ENCODE assay signal across 8 cellular contexts in genomic region chr12:42568952-42569916, GRCh38. TPM values are rescaled to one million over a fixed set of nuclear protein-coding genes. Genes with fewer than 3 reads are reported as not detected.
DNase-seq lines count a peak whose midpoint lies in the region; ATAC-seq and TF ChIP-seq lines count a peak whose summit lies in the region.

No MANE protein-coding gene starts in this region.

- no peak overlapping the region for H3K4me3 ChIP-seq in fibroblast of pulmonary artery (replicated peaks; ENCODE audit: low read depth, low read length)

- H3K36me3 Mint-ChIP-seq in progenitor cell of endocrine pancreas (ENCODE audit: insufficient read depth): peaks cover 11% of the 10 kb centered on the region

- peak; percentile 55 for ATAC-seq in GM19438 (IDR thresholded peaks at IDR 0.05; ENCODE audit: low read depth, unreplicated experiment)
- ATAC-seq in HG02763 (IDR thresholded peaks at IDR 0.05; ENCODE audit: unreplicated experiment): no peak

- TF ChIP-seq EP300 in Ishikawa (IDR thresholded peaks at IDR 0.05; ENCODE audit: borderline replicate concordance): no peak

- TF ChIP-seq CTCF in fibroblast of pulmonary artery (IDR thresholded peaks at IDR 0.05; ENCODE audit: low read length, missing control alignments) (peak; percentile 75), progenitor cell of endocrine pancreas (IDR thresholded peaks at IDR 0.05; ENCODE audit: unreplicated experiment) (peak; percentile 61)

- DNase-seq in DMS 273 (lab: John Stamatoyannopoulos, UW; ENCODE audit: unreplicated experiment) (peak; percentile 68), RPMI7951 (ENCODE audit: low read depth) (peak; percentile 55), fibroblast of pulmonary artery (ENCODE audit: low read depth) (peak; percentile 78), progenitor cell of endocrine pancreas (ENCODE audit: low spot score, unreplicated experiment) (no peak)
- no peak for DNase-seq in stimulated activated CD4-positive, alpha-beta T cell treated with anti-CD3 and anti-CD28 coated beads, Interleukin-4, amount 100 ng/mL, for 4 hours

- H3K9me3 Mint-ChIP-seq in progenitor cell of endocrine pancreas (ENCODE audit: low read depth): no peaks in the 10 kb centered on the region

- peak overlapping the region; percentile 33 for H3K27ac Mint-ChIP-seq in progenitor cell of endocrine pancreas

- H3K27me3 Mint-ChIP-seq in progenitor cell of endocrine pancreas: no peaks in the 10 kb centered on the region

- H3K4me3 Mint-ChIP-seq in progenitor cell of endocrine pancreas (ENCODE audit: low read depth): no peak overlapping the region

- H3K4me1 Mint-ChIP-seq in progenitor cell of endocrine pancreas (ENCODE audit: low read depth): peaks cover 33% of the 10 kb centered on the region

- TF ChIP-seq RAD21 in Ishikawa (IDR thresholded peaks at IDR 0.05; ENCODE audit: low read depth): peak; percentile 79

TF ChIP-seq in Ishikawa, 13 proteins besides CTCF, POLR2A, EP300 and RAD21:
- TF ChIP-seq EGR1 (IDR thresholded peaks at IDR 0.05) (no peak), USF1 (IDR thresholded peaks at IDR 0.05) (no peak), NFIC (IDR thresholded peaks at IDR 0.05) (no peak), CREB1 (IDR thresholded peaks at IDR 0.05; ENCODE audit: low read depth) (no peak), MAX (IDR thresholded peaks at IDR 0.05) (no peak), TEAD4 (IDR thresholded peaks at IDR 0.05) (no peak), ZBTB7A (IDR thresholded peaks at IDR 0.05; ENCODE audit: low read depth) (no peak), CEBPB (IDR thresholded peaks at IDR 0.05) (no peak), TCF12 (IDR thresholded peaks at IDR 0.05; ENCODE audit: low read depth) (no peak), TAF1 (IDR thresholded peaks at IDR 0.05; ENCODE audit: low read depth) (no peak), REST (IDR thresholded peaks at IDR 0.05; ENCODE audit: low read depth) (no peak), YY1 (IDR thresholded peaks at IDR 0.05; ENCODE audit: low read depth) (no peak), FOXM1 (IDR thresholded peaks at IDR 0.05; ENCODE audit: borderline replicate concordance, low read depth) (no peak)

RNA-seq across cellular contexts. Expression of gene PRICKLE1, which starts 20.3 kb away (rescaled TPM):
- total RNA-seq in RPMI7951 (2014; rRNA removed; shearing (Covaris generic)): 5.3 and 6.1 TPM in 2 replicates
- 43.2 and 53.5 TPM in 2 replicates for total RNA-seq in progenitor cell of endocrine pancreas

Comparison
In these comparisons a context has a peak if more than half of its experiments do, and no peak if none do; other contexts are left out.
1. DNase-seq: peak in DMS 273 (single experiment), RPMI7951 (single experiment) and fibroblast of pulmonary artery (single experiment); none in progenitor cell of endocrine pancreas (single experiment) and stimulated activated CD4-positive, alpha-beta T cell treated with anti-CD3 and anti-CD28 coated beads, Interleukin-4, amount 100 ng/mL, for 4 hours (0 of 2).